ENCODE assay signal across 9 cellular contexts in the genomic region with DNA sequence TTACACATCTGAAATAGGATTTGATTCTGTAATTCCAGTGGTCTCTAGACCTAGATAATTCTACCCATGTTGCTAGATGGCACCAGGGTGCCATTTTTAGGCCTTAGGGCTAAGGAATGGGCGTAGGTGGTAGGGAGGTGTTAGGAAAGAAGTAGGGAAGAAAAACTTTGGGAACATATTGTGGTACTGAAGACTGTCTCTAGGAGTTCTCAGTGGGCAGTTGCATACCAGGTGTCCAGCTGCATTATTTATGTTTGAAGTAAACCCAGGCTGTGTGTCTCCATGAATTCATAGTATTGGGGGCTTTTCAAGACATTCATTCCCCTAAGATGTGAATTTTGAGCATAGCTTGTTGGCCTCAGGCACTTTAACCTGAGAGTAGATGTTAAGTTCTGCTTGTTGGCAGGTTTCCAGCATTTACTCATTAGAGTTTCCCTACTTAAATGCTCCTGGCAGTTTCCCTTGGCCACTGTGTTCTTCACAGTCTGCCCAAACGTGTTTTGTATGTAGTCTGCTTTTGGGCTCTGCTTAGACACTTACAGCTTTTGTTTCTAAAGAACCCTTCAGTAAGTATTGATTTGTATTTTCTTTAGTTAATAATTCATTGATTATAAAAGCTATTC.
A peak's percentile ranks its signal among the peaks of the same experiment; 100 is the strongest.
DNase-seq lines count a peak whose midpoint lies in the region; ATAC-seq lines count a peak whose summit lies in the region.
"Had no signal": no experiment of that assay in that cellular context is flagged by ENCODE, and none has a peak within 500 bp of the region (broad histone marks: within the 10 kb centered on the region; RNA-seq: fewer than 3 reads in every experiment).

No MANE protein-coding gene starts in this region.

- no peak for ATAC-seq in GM19463 (IDR thresholded peaks at IDR 0.05; ENCODE audit: unreplicated experiment)
- ATAC-seq in GM19328 (IDR thresholded peaks at IDR 0.05; ENCODE audit: unreplicated experiment), result no peak

- DNase-seq in D341Med (ENCODE audit: low spot score), result peak; percentile 36
- DNase-seq in NCI-H128 (lab: John Stamatoyannopoulos, UW; ENCODE audit: unreplicated experiment), result peak; percentile 45
- peak; percentile 82 for DNase-seq in astrocyte of the hippocampus (ENCODE audit: low read depth, low spot score)
- peak; percentile 57 for DNase-seq in left kidney (ENCODE audit: low read depth, low spot score)
- no peak for DNase-seq in T-helper 2 cell
- no peak for DNase-seq in NCI-H187 treated with DMSO at 0.1 percent for 48 hours (lab: John Stamatoyannopoulos, UW)
- DNase-seq: occipital lobe had no signal

Comparison
In these comparisons a context has a peak if more than half of its experiments do, and no peak if none do; other contexts are left out.
1. DNase-seq: peak in D341Med (single experiment), NCI-H128 (single experiment), astrocyte of the hippocampus (single experiment) and left kidney (single experiment); none in T-helper 2 cell (0 of 5) and NCI-H187 treated with DMSO at 0.1 percent for 48 hours (single experiment).